In genomic region chr7:132745510-132745909, GRCh38 we compare ENCODE assay signal across 22 cellular contexts.
"Had no signal": no experiment of that assay in that cellular context is flagged by ENCODE, and none has a peak within 500 bp of the region (broad histone marks: within the 10 kb centered on the region; RNA-seq: fewer than 3 reads in every experiment).

No MANE protein-coding gene starts in this region.

- ATAC-seq: effector memory CD8-positive, alpha-beta T cell; foreskin keratinocyte; gastroesophageal sphincter; heart left ventricle; left cardiac atrium; left lung; left ventricle myocardium superior; lower lobe of right lung; naive thymus-derived CD4-positive, alpha-beta T cell had no signal

- H3K9me3 ChIP-seq: colonic mucosa had no signal

- FAIRE-seq: endothelial cell of umbilical vein, frontal cortex, islet of Langerhans, keratinocyte had no signal

- H3K79me2 ChIP-seq: hepatocyte had no signal

- DNase-seq: colonic mucosa; cortex of kidney; effector CD8-positive, alpha-beta T cell; effector memory CD8-positive, alpha-beta T cell; foreskin keratinocyte; heart left ventricle; hypothalamus; left cardiac atrium; left lung; left ventricle myocardium superior; lower lobe of right lung; mesenchymal stem cell; midbrain; naive thymus-derived CD4-positive, alpha-beta T cell had no signal

- H3K4me3 ChIP-seq: colonic mucosa, esophagus muscularis mucosa, gastroesophageal sphincter, heart left ventricle, hepatocyte, left lung, lower lobe of right lung had no signal

- H3K27me3 ChIP-seq: colonic mucosa, esophagus muscularis mucosa, heart left ventricle, hepatocyte, left lung had no signal

- H3K27ac ChIP-seq: colonic mucosa, esophagus muscularis mucosa, foreskin keratinocyte, gastroesophageal sphincter, heart left ventricle, hepatocyte, left lung, lower lobe of right lung had no signal

- H2AFZ ChIP-seq: hepatocyte had no signal

- H3K27ac Mint-ChIP-seq: dendritic cell treated with granulocyte-macrophage colony-stimulating factor and Interleukin-4, amounts not matched to agents 40 ng/mL and 50 ng/mL, for 4 days; effector memory CD8-positive, alpha-beta T cell; naive thymus-derived CD4-positive, alpha-beta T cell had no signal

- H3K36me3 ChIP-seq: colonic mucosa, esophagus muscularis mucosa, gastroesophageal sphincter, heart left ventricle, left lung, lower lobe of right lung had no signal

- H3K4me2 ChIP-seq: hepatocyte had no signal

- H3K4me3 Mint-ChIP-seq: dendritic cell treated with granulocyte-macrophage colony-stimulating factor and Interleukin-4, amounts not matched to agents 40 ng/mL and 50 ng/mL, for 4 days; effector memory CD8-positive, alpha-beta T cell; naive thymus-derived CD4-positive, alpha-beta T cell had no signal

- H3K4me1 ChIP-seq: colonic mucosa, esophagus muscularis mucosa, foreskin keratinocyte, gastroesophageal sphincter, left lung, lower lobe of right lung had no signal
